Comparison of ENCODE assay signal across 8 cellular contexts in genomic region chrX:79366888-79367749, GRCh38. TPM values are rescaled to one million over a fixed set of nuclear protein-coding genes. Genes with fewer than 3 reads are reported as not detected.
DNase-seq lines count a peak whose midpoint lies in the region; ATAC-seq and TF ChIP-seq lines count a peak whose summit lies in the region.

Gene ITM2A (minus strand): TSS chrX:79367334. CDS start chrX:79367215, 119 bp downstream.

- no peaks in the 10 kb centered on the region for H4K20me1 ChIP-seq in MM.1S (ENCODE audit: insufficient read depth, low read length)

- TF ChIP-seq POLR2A in heart left ventricle (IDR thresholded peaks at IDR 0.05) (peak in 1 of 2 donors; percentile 28), gastrocnemius medialis (IDR thresholded peaks at IDR 0.05) (peak in 1 of 2 donors; percentile 43)

- no peaks in the 10 kb centered on the region for H3K27me3 ChIP-seq in MM.1S (replicated peaks; ENCODE audit: insufficient read depth, low read length)
- H3K27me3 ChIP-seq in heart left ventricle: peaks cover 0 to 9% (median 0%) of the 10 kb centered on the region in 9 donors
- H3K27me3 ChIP-seq in gastrocnemius medialis: peaks cover 0 to 4% (median 0%) of the 10 kb centered on the region in 3 donors

- H3K9me3 ChIP-seq in MM.1S (replicated peaks; ENCODE audit: insufficient read depth, low read length): no peaks in the 10 kb centered on the region
- H3K9me3 ChIP-seq in heart left ventricle: no peaks in the 10 kb centered on the region
- H3K9me3 ChIP-seq in gastrocnemius medialis: no peaks in the 10 kb centered on the region

- H3K27ac Mint-ChIP-seq in activated T-helper 2 cell treated with anti-CD3 and anti-CD28 coated beads, Interferon-gamma antibody, Interleukin-2, Interleukin-4, amounts not matched to agents 10 μg/mL and 5 μg/mL and 100 μg/mL, durations not matched to agents 14 hours and 24 hours and 36 hours: peak within 1 kb of the TSS; percentile 92

- H2AFZ ChIP-seq in MM.1S (ENCODE audit: low read length): peak within 1 kb of the TSS; percentile 87

- peak within 1 kb of the TSS; percentile 69 for H3K4me2 ChIP-seq in MM.1S (ENCODE audit: low read depth, low read length)

- intact Hi-C loops in activated T-helper 2 cell treated with anti-CD3 and anti-CD28 coated beads, Interferon-gamma antibody, Interleukin-2, Interleukin-4, amounts not matched to agents 10 μg/mL and 5 μg/mL and 100 μg/mL, durations not matched to agents 14 hours and 24 hours and 36 hours (cut with micrococcal nuclease): loop anchor here (2.0 to 10.0 kb wide), 7 partner anchors 44 to 1042 kb away; partner anchors contain the start of genes CYSLTR1 and P2RY10
- intact Hi-C loops in heart left ventricle (cut with DNase I) (no loop called here), gastrocnemius medialis (cut with DNase I; ENCODE audit: low total_unique reads) (no loop called here)

- H3K4me1 Mint-ChIP-seq in activated T-helper 2 cell treated with anti-CD3 and anti-CD28 coated beads, Interferon-gamma antibody, Interleukin-2, Interleukin-4, amounts not matched to agents 10 μg/mL and 5 μg/mL and 100 μg/mL, durations not matched to agents 14 hours and 24 hours and 36 hours (ENCODE audit: low read depth): peaks cover 33% of the 10 kb centered on the region

- DNase-seq in CMK (ENCODE audit: low read depth): peak; percentile 80
- DNase-seq in MM.1S: peak; percentile 51
- peak; percentile 34 for DNase-seq in activated T-helper 2 cell treated with anti-CD3 and anti-CD28 coated beads, Interferon-gamma antibody, Interleukin-2, Interleukin-4, amounts not matched to agents 10 μg/mL and 5 μg/mL and 100 μg/mL, durations not matched to agents 14 hours and 24 hours and 36 hours (ENCODE audit: low spot score)
- peak; percentile 28 to 69 (median 38) for DNase-seq in heart left ventricle
- DNase-seq in gastrocnemius medialis: peak in 1 of 2 donors; percentile 11
- no peak for DNase-seq in NCI-H2171 treated with DMSO at 0.1 percent for 48 hours (lab: John Stamatoyannopoulos, UW)
- DNase-seq in foreskin melanocyte: no peak

- WGBS in heart left ventricle, 4 donors: 1 to 32% (median 14%) methylated on average over 21 to 38 of the region's 38 CpGs

- in situ Hi-C loops in gastrocnemius medialis (cut with MboI; ENCODE audit: low sequenced_read_pairs in 4 of 4): no loop called here

- H3K27me3 Mint-ChIP-seq in activated T-helper 2 cell treated with anti-CD3 and anti-CD28 coated beads, Interferon-gamma antibody, Interleukin-2, Interleukin-4, amounts not matched to agents 10 μg/mL and 5 μg/mL and 100 μg/mL, durations not matched to agents 14 hours and 24 hours and 36 hours (ENCODE audit: low read depth): no peaks in the 10 kb centered on the region

- H3K4me1 ChIP-seq in MM.1S (ENCODE audit: low read length) (peaks cover 3% of the 10 kb centered on the region; the same call in 1 of the 2 replicates), heart left ventricle (peaks cover 0 to 10% (median 0%) of the 10 kb centered on the region in 12 donors), gastrocnemius medialis (no peaks in the 10 kb centered on the region)

- H3K9me3 Mint-ChIP-seq in activated T-helper 2 cell treated with anti-CD3 and anti-CD28 coated beads, Interferon-gamma antibody, Interleukin-2, Interleukin-4, amounts not matched to agents 10 μg/mL and 5 μg/mL and 100 μg/mL, durations not matched to agents 14 hours and 24 hours and 36 hours: no peaks in the 10 kb centered on the region

- peaks cover 10% of the 10 kb centered on the region for H3F3A ChIP-seq in MM.1S (ENCODE audit: insufficient read depth, low read length)

- H3K27ac ChIP-seq in MM.1S (ENCODE audit: low read length) (peak within 1 kb of the TSS; percentile 79), heart left ventricle (peak within 1 kb of the TSS; percentile 6 to 78 (median 67)), gastrocnemius medialis (peak within 1 kb of the TSS; percentile 44 to 69 (median 66))

- TF ChIP-seq CTCF in MM.1S (IDR thresholded peaks at IDR 0.05; ENCODE audit: low read length) (peak; percentile 12; the same call in 1 of the 2 replicates), heart left ventricle (IDR thresholded peaks at IDR 0.05) (no peak), gastrocnemius medialis (IDR thresholded peaks at IDR 0.05 in 4 of 5, conservative IDR thresholded peaks at IDR 0.05 in 1 of 5) (no peak)

- ATAC-seq in GM21528 (IDR thresholded peaks at IDR 0.05; ENCODE audit: low FRiP score, unreplicated experiment): peak; percentile 72
- peak; percentile 77 to 92 (median 85) for ATAC-seq in heart left ventricle
- peak; percentile 27 to 45 for ATAC-seq in gastrocnemius medialis

- H3K36me3 ChIP-seq in MM.1S (replicated peaks; ENCODE audit: insufficient read depth, low read length) (no peaks in the 10 kb centered on the region), heart left ventricle (peaks cover 0 to 6% (median 0%) of the 10 kb centered on the region in 9 donors), gastrocnemius medialis (no peaks in the 10 kb centered on the region)

- H3K79me2 ChIP-seq in MM.1S (ENCODE audit: low read length): peaks cover 5% of the 10 kb centered on the region; the same call in 1 of the 2 replicates

- peaks cover 15% of the 10 kb centered on the region for H3K36me3 Mint-ChIP-seq in activated T-helper 2 cell treated with anti-CD3 and anti-CD28 coated beads, Interferon-gamma antibody, Interleukin-2, Interleukin-4, amounts not matched to agents 10 μg/mL and 5 μg/mL and 100 μg/mL, durations not matched to agents 14 hours and 24 hours and 36 hours (ENCODE audit: low read depth)

- peak within 1 kb of the TSS; percentile 53 for H3K9ac ChIP-seq in MM.1S (ENCODE audit: low read length)

- no peaks in the 10 kb centered on the region for H3K9me2 ChIP-seq in MM.1S (replicated peaks; ENCODE audit: insufficient read depth, low read length)

- H3K4me3 Mint-ChIP-seq in activated T-helper 2 cell treated with anti-CD3 and anti-CD28 coated beads, Interferon-gamma antibody, Interleukin-2, Interleukin-4, amounts not matched to agents 10 μg/mL and 5 μg/mL and 100 μg/mL, durations not matched to agents 14 hours and 24 hours and 36 hours (ENCODE audit: low read depth): peak within 1 kb of the TSS; percentile 95

- H3K4me3 ChIP-seq in MM.1S (ENCODE audit: low read length) (peak within 1 kb of the TSS; percentile 75), heart left ventricle (peak within 1 kb of the TSS; percentile 26 to 70 (median 55)), gastrocnemius medialis (peak within 1 kb of the TSS; percentile 34 to 52 (median 40))

RNA-seq across cellular contexts. Expression of gene ITM2A, which starts in this region (rescaled TPM):
- 138 and 142 TPM in 2 replicates for total RNA-seq in activated T-helper 2 cell treated with anti-CD3 and anti-CD28 coated beads, Interferon-gamma antibody, Interleukin-2, Interleukin-4, amounts not matched to agents 10 μg/mL and 5 μg/mL and 100 μg/mL, durations not matched to agents 14 hours and 24 hours and 36 hours
- total RNA-seq in heart left ventricle: 10 to 100 TPM; 41.5 to 83.7 (median 67.6) TPM
- polyA plus RNA-seq in heart left ventricle: 10 to 100 TPM; 31.0 to 51.7 TPM
- total RNA-seq in gastrocnemius medialis: 10 to 100 TPM; 18.6 to 26.9 (median 24.1) TPM

Comparison
In these comparisons a context has a peak if more than half of its experiments do, and no peak if none do; other contexts are left out.
1. DNase-seq: peak in CMK (single experiment), MM.1S (single experiment), activated T-helper 2 cell treated with anti-CD3 and anti-CD28 coated beads, Interferon-gamma antibody, Interleukin-2, Interleukin-4, amounts not matched to agents 10 μg/mL and 5 μg/mL and 100 μg/mL, durations not matched to agents 14 hours and 24 hours and 36 hours (single experiment) and heart left ventricle (5 of 5); none in NCI-H2171 treated with DMSO at 0.1 percent for 48 hours (single experiment) and foreskin melanocyte (single experiment).
2. Peak in every context shown above with its lines, with median percentiles within 50 percentile points of each other: ATAC-seq, H3K27ac ChIP-seq and H3K4me3 ChIP-seq.